8 cellular contexts compared by ENCODE assay signal in genomic region chr17:17712268-17712924, GRCh38.
DNase-seq lines count a peak whose midpoint lies in the region; ATAC-seq lines count a peak whose summit lies in the region.

No MANE protein-coding gene starts in this region.

- H3K27me3 Mint-ChIP-seq in activated naive CD4-positive, alpha-beta T cell treated with anti-CD3 and anti-CD28 coated beads, Interleukin-2, amount 50 U/mL, for 24 hours, result no peaks in the 10 kb centered on the region
- H3K27me3 Mint-ChIP-seq in activated naive CD4-positive, alpha-beta T cell treated with anti-CD3 and anti-CD28 coated beads, Interleukin-2, amount 10 ng/mL, durations not matched to agents 7 days and 5 days, result no peaks in the 10 kb centered on the region

- peak overlapping the region; percentile 48 for H3K27ac Mint-ChIP-seq in activated naive CD4-positive, alpha-beta T cell treated with anti-CD3 and anti-CD28 coated beads, Interleukin-2, amount 50 U/mL, for 24 hours
- no peak overlapping the region for H3K27ac Mint-ChIP-seq in activated naive CD4-positive, alpha-beta T cell treated with anti-CD3 and anti-CD28 coated beads, Interleukin-2, amount 10 ng/mL, durations not matched to agents 7 days and 5 days

- H3K4me3 Mint-ChIP-seq in activated naive CD4-positive, alpha-beta T cell treated with anti-CD3 and anti-CD28 coated beads, Interleukin-2, amount 50 U/mL, for 24 hours, result no peak overlapping the region
- H3K4me3 Mint-ChIP-seq in activated naive CD4-positive, alpha-beta T cell treated with anti-CD3 and anti-CD28 coated beads, Interleukin-2, amount 10 ng/mL, durations not matched to agents 7 days and 5 days, result no peak overlapping the region

- ATAC-seq in HG02981 (IDR thresholded peaks at IDR 0.05; ENCODE audit: unreplicated experiment), result peak; percentile 89

- H3K9me3 Mint-ChIP-seq in activated naive CD4-positive, alpha-beta T cell treated with anti-CD3 and anti-CD28 coated beads, Interleukin-2, amount 50 U/mL, for 24 hours, result no peaks in the 10 kb centered on the region
- H3K9me3 Mint-ChIP-seq in activated naive CD4-positive, alpha-beta T cell treated with anti-CD3 and anti-CD28 coated beads, Interleukin-2, amount 10 ng/mL, durations not matched to agents 7 days and 5 days, result no peaks in the 10 kb centered on the region

- CTCF ChIA-PET in activated naive CD4-positive, alpha-beta T cell treated with anti-CD3 and anti-CD28 coated beads, Interleukin-2, amount 10 ng/mL, durations not matched to agents 7 days and 5 days (lab: Charles Lee), result no interaction called here

- H3K36me3 Mint-ChIP-seq in activated naive CD4-positive, alpha-beta T cell treated with anti-CD3 and anti-CD28 coated beads, Interleukin-2, amount 50 U/mL, for 24 hours, result no peaks in the 10 kb centered on the region
- H3K36me3 Mint-ChIP-seq in activated naive CD4-positive, alpha-beta T cell treated with anti-CD3 and anti-CD28 coated beads, Interleukin-2, amount 10 ng/mL, durations not matched to agents 7 days and 5 days, result no peaks in the 10 kb centered on the region

- H3K4me1 Mint-ChIP-seq in activated naive CD4-positive, alpha-beta T cell treated with anti-CD3 and anti-CD28 coated beads, Interleukin-2, amount 50 U/mL, for 24 hours, result peaks cover 30% of the 10 kb centered on the region
- H3K4me1 Mint-ChIP-seq in activated naive CD4-positive, alpha-beta T cell treated with anti-CD3 and anti-CD28 coated beads, Interleukin-2, amount 10 ng/mL, durations not matched to agents 7 days and 5 days, result peaks cover 23% of the 10 kb centered on the region

- DNase-seq in activated naive CD4-positive, alpha-beta T cell treated with anti-CD3 and anti-CD28 coated beads, Interleukin-2, amount 10 ng/mL, durations not matched to agents 7 days and 5 days, result no peak
- peak; percentile 47 for DNase-seq in T1000 (lab: John Stamatoyannopoulos, UW)
- peak; percentile 72 for DNase-seq in glomerular visceral epithelial cell (ENCODE audit: extremely low spot score)
- no peak for DNase-seq in NCI-H2107 (lab: John Stamatoyannopoulos, UW)
- no peak for DNase-seq in NCI-H1930 (lab: John Stamatoyannopoulos, UW)
- DNase-seq in NCI-H2107 treated with DMSO at 0.1 percent for 48 hours (lab: John Stamatoyannopoulos, UW; ENCODE audit: unreplicated experiment), result no peak

Comparison
In these comparisons a context has a peak if more than half of its experiments do, and no peak if none do; other contexts are left out.
1. DNase-seq: peak in T1000 (single experiment) and glomerular visceral epithelial cell (single experiment); none in activated naive CD4-positive, alpha-beta T cell treated with anti-CD3 and anti-CD28 coated beads, Interleukin-2, amount 10 ng/mL, durations not matched to agents 7 days and 5 days (single experiment), NCI-H2107 (single experiment), NCI-H1930 (0 of 2) and NCI-H2107 treated with DMSO at 0.1 percent for 48 hours (single experiment).